ENCODE assay signal across 16 cellular contexts in genomic region chr17:40025559-40025958, GRCh38. TPM values are rescaled to one million over a fixed set of nuclear protein-coding genes. Genes with fewer than 3 reads are reported as not detected.
DNase-seq lines count a peak whose midpoint lies in the region; ATAC-seq and TF ChIP-seq lines count a peak whose summit lies in the region.
"Had no signal": no experiment of that assay in that cellular context is flagged by ENCODE, and none has a peak within 500 bp of the region (broad histone marks: within the 10 kb centered on the region; RNA-seq: fewer than 3 reads in every experiment).

No MANE protein-coding gene starts in this region.

- H3K9me3 ChIP-seq in RWPE2 (ENCODE audit: severe bottlenecking) (no peaks in the 10 kb centered on the region), skeletal muscle satellite cell (replicated peaks; ENCODE audit: low read length) (no peaks in the 10 kb centered on the region)
- H3K9me3 ChIP-seq: Peyer's patch, tibial artery had no signal

- ATAC-seq in activated CD8-positive, alpha-beta memory T cell treated with anti-CD3 and anti-CD28 coated beads, Interleukin-2, amount 10 ng/mL, durations not matched to agents 7 days and 5 days: no peak
- no peak for ATAC-seq in RWPE2 (ENCODE audit: low read depth)
- ATAC-seq in stimulated activated memory B cell treated with anti-CD40 and anti-IgM and Interleukin-4, amounts not matched to agents 10 μg/mL and 1 μg/mL and 100 μg/mL, for 72 hours: no peak
- ATAC-seq: stimulated activated naive B cell treated with anti-CD40 and anti-IgM and Interleukin-4, amounts not matched to agents 10 μg/mL and 1 μg/mL and 100 μg/mL, for 72 hours had no signal

- peaks cover 21% of the 10 kb centered on the region for H3K36me3 Mint-ChIP-seq in activated CD8-positive, alpha-beta memory T cell treated with anti-CD3 and anti-CD28 coated beads, Interleukin-2, amount 10 ng/mL, durations not matched to agents 7 days and 5 days
- peaks cover 60% of the 10 kb centered on the region for H3K36me3 Mint-ChIP-seq in stimulated activated memory B cell treated with anti-CD40 and anti-IgM and Interleukin-4, amounts not matched to agents 10 μg/mL and 1 μg/mL and 100 μg/mL, for 72 hours

- TF ChIP-seq CTCF in RWPE2 (IDR thresholded peaks at IDR 0.05; ENCODE audit: poor library complexity, severe bottlenecking): no peak

- no peak overlapping the region for H3K4me3 Mint-ChIP-seq in activated CD8-positive, alpha-beta memory T cell treated with anti-CD3 and anti-CD28 coated beads, Interleukin-2, amount 10 ng/mL, durations not matched to agents 7 days and 5 days
- no peak overlapping the region for H3K4me3 Mint-ChIP-seq in stimulated activated memory B cell treated with anti-CD40 and anti-IgM and Interleukin-4, amounts not matched to agents 10 μg/mL and 1 μg/mL and 100 μg/mL, for 72 hours
- H3K4me3 Mint-ChIP-seq: neural crest cell; stimulated activated naive B cell treated with anti-CD40 and anti-IgM and Interleukin-4, amounts not matched to agents 10 μg/mL and 1 μg/mL and 100 μg/mL, for 72 hours had no signal

- CTCF ChIA-PET in activated CD8-positive, alpha-beta memory T cell treated with anti-CD3 and anti-CD28 coated beads, Interleukin-2, amount 10 ng/mL, durations not matched to agents 7 days and 5 days (lab: Charles Lee): interaction anchor here (0.9 to 6.1 kb wide), 14 partner anchors 10 to 477 kb away, joined by 3 to 97 read pairs (median 9); partner anchors contain the start of genes CSF3, MED24 and PSMD3

- no peaks in the 10 kb centered on the region for H3K27me3 Mint-ChIP-seq in activated CD8-positive, alpha-beta memory T cell treated with anti-CD3 and anti-CD28 coated beads, Interleukin-2, amount 10 ng/mL, durations not matched to agents 7 days and 5 days
- no peaks in the 10 kb centered on the region for H3K27me3 Mint-ChIP-seq in stimulated activated memory B cell treated with anti-CD40 and anti-IgM and Interleukin-4, amounts not matched to agents 10 μg/mL and 1 μg/mL and 100 μg/mL, for 72 hours
- H3K27me3 Mint-ChIP-seq: stimulated activated naive B cell treated with anti-CD40 and anti-IgM and Interleukin-4, amounts not matched to agents 10 μg/mL and 1 μg/mL and 100 μg/mL, for 72 hours had no signal

- H3K9ac ChIP-seq in skeletal muscle satellite cell (ENCODE audit: low read depth, low read length): peak overlapping the region; percentile 14

- no peak for DNase-seq in activated CD8-positive, alpha-beta memory T cell treated with anti-CD3 and anti-CD28 coated beads, Interleukin-2, amount 10 ng/mL, durations not matched to agents 7 days and 5 days
- no peak for DNase-seq in activated CD8-positive, alpha-beta memory T cell treated with anti-CD3 and anti-CD28 coated beads, Interleukin-2, amount 50 U/mL, for 48 hours
- DNase-seq in RWPE2 (ENCODE audit: low spot score): no peak
- no peak for DNase-seq in epithelial cell of prostate (ENCODE audit: low read depth, low spot score)
- no peak for DNase-seq in cortex of kidney (lab: John Stamatoyannopoulos, UW)
- DNase-seq in NCI-H774 (lab: John Stamatoyannopoulos, UW): no peak
- DNase-seq: kidney glomerular epithelial cell; stimulated activated naive B cell treated with anti-CD40 and anti-IgM and Interleukin-4, amounts not matched to agents 10 μg/mL and 1 μg/mL and 100 μg/mL, for 72 hours; tibial artery had no signal

- no peak overlapping the region for H3K4me2 ChIP-seq in skeletal muscle satellite cell (ENCODE audit: low read length)

- no peaks in the 10 kb centered on the region for H3K9me3 Mint-ChIP-seq in activated CD8-positive, alpha-beta memory T cell treated with anti-CD3 and anti-CD28 coated beads, Interleukin-2, amount 10 ng/mL, durations not matched to agents 7 days and 5 days (ENCODE audit: low read depth)
- H3K9me3 Mint-ChIP-seq in stimulated activated memory B cell treated with anti-CD40 and anti-IgM and Interleukin-4, amounts not matched to agents 10 μg/mL and 1 μg/mL and 100 μg/mL, for 72 hours: no peaks in the 10 kb centered on the region
- H3K9me3 Mint-ChIP-seq: neural crest cell; stimulated activated naive B cell treated with anti-CD40 and anti-IgM and Interleukin-4, amounts not matched to agents 10 μg/mL and 1 μg/mL and 100 μg/mL, for 72 hours had no signal

- no peaks in the 10 kb centered on the region for H3K27me3 ChIP-seq in RWPE2 (ENCODE audit: insufficient read depth, poor library complexity, severe bottlenecking)
- H3K27me3 ChIP-seq in skeletal muscle satellite cell (ENCODE audit: control insufficient read depth, insufficient read depth, low read length): no peaks in the 10 kb centered on the region
- H3K27me3 ChIP-seq: Peyer's patch, tibial artery had no signal

- H3K27ac Mint-ChIP-seq in activated CD8-positive, alpha-beta memory T cell treated with anti-CD3 and anti-CD28 coated beads, Interleukin-2, amount 10 ng/mL, durations not matched to agents 7 days and 5 days: peak overlapping the region; percentile 35
- no peak overlapping the region for H3K27ac Mint-ChIP-seq in stimulated activated memory B cell treated with anti-CD40 and anti-IgM and Interleukin-4, amounts not matched to agents 10 μg/mL and 1 μg/mL and 100 μg/mL, for 72 hours

- H3K36me3 ChIP-seq in RWPE2 (ENCODE audit: low read depth) (peaks cover 67% of the 10 kb centered on the region), skeletal muscle satellite cell (ENCODE audit: insufficient read depth, low read length) (peaks cover 43% of the 10 kb centered on the region)

- H3K4me3 ChIP-seq in RWPE2 (ENCODE audit: severe bottlenecking): no peak overlapping the region
- H3K4me3 ChIP-seq in skeletal muscle satellite cell (ENCODE audit: low read length): no peak overlapping the region
- H3K4me3 ChIP-seq: Peyer's patch, SK-N-MC, tibial artery had no signal

- H3K4me1 ChIP-seq in RWPE2 (ENCODE audit: insufficient read depth, poor library complexity, severe bottlenecking) (peaks cover 57% of the 10 kb centered on the region), skeletal muscle satellite cell (ENCODE audit: control insufficient read depth, insufficient read depth, low read length) (peaks cover 64% of the 10 kb centered on the region)

- H3K27ac ChIP-seq in RWPE2 (ENCODE audit: poor library complexity, severe bottlenecking) (peak overlapping the region; percentile 93), epithelial cell of prostate (peak overlapping the region; percentile 85)
- H3K27ac ChIP-seq: SK-N-MC, tibial artery had no signal

- peaks cover 23% of the 10 kb centered on the region for H3K4me1 Mint-ChIP-seq in activated CD8-positive, alpha-beta memory T cell treated with anti-CD3 and anti-CD28 coated beads, Interleukin-2, amount 10 ng/mL, durations not matched to agents 7 days and 5 days
- peaks cover 11% of the 10 kb centered on the region for H3K4me1 Mint-ChIP-seq in stimulated activated memory B cell treated with anti-CD40 and anti-IgM and Interleukin-4, amounts not matched to agents 10 μg/mL and 1 μg/mL and 100 μg/mL, for 72 hours
- H3K4me1 Mint-ChIP-seq: neural crest cell had no signal

RNA-seq across cellular contexts. Expression of gene CSF3, which starts 10.3 kb away (rescaled TPM):
- total RNA-seq in activated CD8-positive, alpha-beta memory T cell treated with anti-CD3 and anti-CD28 coated beads, Interleukin-2, amount 10 ng/mL, durations not matched to agents 7 days and 5 days: not detected
- total RNA-seq in skeletal muscle satellite cell (2012; rRNA removed): 6.8 and 15.1 TPM in 2 replicates
- total RNA-seq: HT-29, neural crest cell, Peyer's patch, renal cortical epithelial cell had no signal

RNA-seq across cellular contexts. Expression of gene MED24, which starts 28.6 kb away (rescaled TPM):
- total RNA-seq in activated CD8-positive, alpha-beta memory T cell treated with anti-CD3 and anti-CD28 coated beads, Interleukin-2, amount 10 ng/mL, durations not matched to agents 7 days and 5 days: 100 to 1,000 TPM in 1 of 2 experiments, 10 to 100 TPM in 1; 98.0 to 107 TPM
- total RNA-seq in skeletal muscle satellite cell (2012; rRNA removed): 52.7 and 58.3 TPM in 2 replicates

RNA-seq across cellular contexts. Expression of gene THRA, which starts 37.2 kb away (rescaled TPM):
- total RNA-seq in activated CD8-positive, alpha-beta memory T cell treated with anti-CD3 and anti-CD28 coated beads, Interleukin-2, amount 10 ng/mL, durations not matched to agents 7 days and 5 days: 1 to 10 TPM; 5.9 to 8.3 TPM
- 18.8 and 22.6 TPM in 2 replicates for total RNA-seq in skeletal muscle satellite cell (2012; rRNA removed)

RNA-seq across cellular contexts. Expression of gene PSMD3, which starts 45.0 kb away (rescaled TPM):
- 100 to 1,000 TPM; 106 to 138 TPM for total RNA-seq in activated CD8-positive, alpha-beta memory T cell treated with anti-CD3 and anti-CD28 coated beads, Interleukin-2, amount 10 ng/mL, durations not matched to agents 7 days and 5 days
- total RNA-seq in skeletal muscle satellite cell (2012; rRNA removed): 133 and 148 TPM in 2 replicates
